In genomic region chr4:169437299-169438047, GRCh38 we compare ENCODE assay signal across 9 cellular contexts.
A peak's percentile ranks its signal among the peaks of the same experiment; 100 is the strongest.
DNase-seq lines count a peak whose midpoint lies in the region; ATAC-seq, FAIRE-seq and TF ChIP-seq lines count a peak whose summit lies in the region.
"Had no signal": no experiment of that assay in that cellular context is flagged by ENCODE, and none has a peak within 500 bp of the region (broad histone marks: within the 10 kb centered on the region; RNA-seq: fewer than 3 reads in every experiment).

No MANE protein-coding gene starts in this region.

- CTCF ChIA-PET in WTC11 (lab: Charles Lee), result no interaction called here

- H3K4me3 ChIP-seq in GM12864 (ENCODE audit: low read depth, low read length) (peak overlapping the region; percentile 19; the same call in 1 of the 2 replicates), pancreas (no peak overlapping the region)

- WGBS in pancreas, 2 donors, result 80 to 85% methylated on average over 7 of the region's 7 CpGs

- DNase-seq in GM12864 (ENCODE audit: low read depth), result peak; percentile 85
- no peak for DNase-seq in WTC11 (ENCODE audit: low spot score)
- no peak for DNase-seq in inferior parietal cortex (ENCODE audit: extremely low spot score)
- no peak for DNase-seq in pancreas
- DNase-seq in retina, result no peak
- DNase-seq: NCI-H1930 had no signal

- POLR2A ChIA-PET in WTC11 (lab: Charles Lee), result no interaction called here

- TF ChIP-seq CTCF in GM12864 (IDR thresholded peaks at IDR 0.05; ENCODE audit: low read depth, low read length, missing control alignments) (no peak), WTC11 (IDR thresholded peaks at IDR 0.05) (no peak), pancreas (IDR thresholded peaks at IDR 0.05) (no peak)

- H3K27me3 ChIP-seq in pancreas, result no peaks in the 10 kb centered on the region

- H3K4me3 Mint-ChIP-seq in WTC11, result no peak overlapping the region

- H3K9me3 ChIP-seq in pancreas, result no peaks in the 10 kb centered on the region

- peaks cover 4% of the 10 kb centered on the region for H3K9me3 Mint-ChIP-seq in WTC11

- no peaks in the 10 kb centered on the region for H3K36me3 ChIP-seq in pancreas

- peak overlapping the region in 1 of 4 donors; percentile 25 for H3K27ac ChIP-seq in pancreas

- 0 out of 2 replicates have a peak, but pooled peaks cover 2% of the 10 kb centered on the region for H3K36me3 Mint-ChIP-seq in WTC11

- no peaks in the 10 kb centered on the region for H3K27me3 Mint-ChIP-seq in WTC11 (ENCODE audit: low read depth)

- H3K4me1 ChIP-seq in pancreas, result peaks cover 21 to 26% (median 22%) of the 10 kb centered on the region in 3 donors

- peak; percentile 95 for ATAC-seq in GM19324 (IDR thresholded peaks at IDR 0.05; ENCODE audit: low FRiP score, unreplicated experiment)
- peak; percentile 88 for ATAC-seq in HG02759 (IDR thresholded peaks at IDR 0.05; ENCODE audit: unreplicated experiment)
- ATAC-seq in HG03460 (IDR thresholded peaks at IDR 0.05; ENCODE audit: unreplicated experiment), result peak; percentile 86
- no peak for ATAC-seq in WTC11
- ATAC-seq in pancreas, result no peak

- intact Hi-C loops in pancreas (cut with DNase I), result no loop called here

- peaks cover 2% of the 10 kb centered on the region; the same call in 1 of the 2 replicates for H3K4me1 Mint-ChIP-seq in WTC11

- H3K27ac Mint-ChIP-seq in WTC11, result no peak overlapping the region

- FAIRE-seq in pancreas (lab: Jason Lieb, UNC), result no peak

TF ChIP-seq in WTC11, 78 proteins besides CTCF, POLR2A, EP300 and RAD21:
- TF ChIP-seq MAX (CRISPR knock-in tag; IDR thresholded peaks at IDR 0.05) (no peak), GTF2I (CRISPR knock-in tag; conservative IDR thresholded peaks at IDR 0.05) (no peak), ATF6 (CRISPR knock-in tag; IDR thresholded peaks at IDR 0.05) (no peak), OVOL2 (CRISPR knock-in tag; IDR thresholded peaks at IDR 0.05; ENCODE audit: borderline replicate concordance) (no peak)
TF ChIP-seq in WTC11: peak in this region for 0.

Comparison
In these comparisons a context has a peak if more than half of its experiments do, and no peak if none do; other contexts are left out.
1. ATAC-seq: peak in GM19324 (single experiment), HG02759 (single experiment) and HG03460 (single experiment); none in WTC11 (single experiment) and pancreas (0 of 4).